18 cellular contexts compared by ENCODE assay signal in the genomic region with DNA sequence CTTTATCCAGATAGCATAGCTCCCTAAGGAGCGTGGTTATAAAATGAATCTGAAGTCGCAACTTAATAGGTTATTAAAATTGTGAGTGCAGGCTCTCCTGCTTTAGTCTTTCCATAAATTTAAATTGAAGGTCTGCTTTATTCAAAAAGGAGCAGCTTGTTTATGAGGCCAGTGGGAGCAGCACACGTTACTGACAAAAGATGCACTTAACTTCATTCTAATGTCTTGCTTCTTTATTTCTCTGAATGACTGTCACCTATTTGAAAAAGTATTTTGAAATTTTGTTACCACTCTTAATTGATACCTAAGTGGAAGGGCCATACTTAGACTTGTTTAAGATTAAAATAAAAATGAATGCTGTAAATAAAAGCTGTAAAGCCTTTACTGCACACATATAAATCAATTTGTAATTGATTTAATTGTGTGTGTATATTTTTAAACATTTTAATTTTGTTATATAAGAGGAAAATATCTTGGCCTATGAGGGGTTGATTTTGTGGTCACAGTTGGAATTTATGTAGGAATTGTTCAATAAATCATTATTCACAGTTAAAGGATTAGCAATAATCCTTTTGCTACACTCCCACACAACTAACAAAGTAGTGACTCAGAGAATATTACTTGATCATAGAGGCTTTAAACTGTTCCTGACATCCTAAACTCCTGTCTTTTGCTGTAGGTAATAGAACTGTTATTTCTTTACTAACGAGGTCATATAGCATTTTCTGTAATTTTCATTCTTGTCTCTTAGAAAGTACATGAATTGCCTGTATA.
DNase-seq lines count a peak whose midpoint lies in the region; ATAC-seq and TF ChIP-seq lines count a peak whose summit lies in the region.
"Had no signal": no experiment of that assay in that cellular context is flagged by ENCODE, and none has a peak within 500 bp of the region (broad histone marks: within the 10 kb centered on the region; RNA-seq: fewer than 3 reads in every experiment).

No MANE protein-coding gene starts in this region.

- H3K4me3 Mint-ChIP-seq in GM23338: no peak overlapping the region
- H3K4me3 Mint-ChIP-seq in CD8-positive, alpha-beta memory T cell: no peak overlapping the region
- H3K4me3 Mint-ChIP-seq: activated naive CD8-positive, alpha-beta T cell treated with anti-CD3 and anti-CD28 coated beads, Interleukin-2, amount 10 ng/mL, durations not matched to agents 7 days and 5 days; CD4-positive, alpha-beta T cell; naive B cell; stimulated activated naive CD8-positive, alpha-beta T cell treated with anti-CD3 and anti-CD28 coated beads, Interleukin-15, amount 100 ng/mL, for 72 hours had no signal

- H3K4me1 Mint-ChIP-seq in GM23338: peaks cover 17% of the 10 kb centered on the region
- H3K4me1 Mint-ChIP-seq in CD8-positive, alpha-beta memory T cell: peaks cover 15 to 26% (median 21%) of the 10 kb centered on the region in 3 donors

- H3K9me3 Mint-ChIP-seq in GM23338: no peaks in the 10 kb centered on the region
- H3K9me3 Mint-ChIP-seq in CD8-positive, alpha-beta memory T cell: no peaks in the 10 kb centered on the region
- H3K9me3 Mint-ChIP-seq: activated naive CD8-positive, alpha-beta T cell treated with anti-CD3 and anti-CD28 coated beads, Interleukin-2, amount 10 ng/mL, durations not matched to agents 7 days and 5 days; CD4-positive, alpha-beta T cell; stimulated activated naive CD8-positive, alpha-beta T cell treated with anti-CD3 and anti-CD28 coated beads, Interleukin-15, amount 100 ng/mL, for 72 hours had no signal

- no peak overlapping the region for H3K4me3 ChIP-seq in GM23338
- no peak overlapping the region for H3K4me3 ChIP-seq in choroid plexus epithelial cell (ENCODE audit: low read depth, low read length)
- no peak overlapping the region for H3K4me3 ChIP-seq in skeletal muscle cell (ENCODE audit: low read depth, low read length)
- H3K4me3 ChIP-seq in CD8-positive, alpha-beta memory T cell (ENCODE audit: low read length): no peak overlapping the region
- H3K4me3 ChIP-seq: heart right ventricle had no signal

- H3F3A ChIP-seq in GM23338 (replicated peaks; ENCODE audit: low read depth): no peaks in the 10 kb centered on the region

- H3K36me3 Mint-ChIP-seq in GM23338 (ENCODE audit: low read depth): no peaks in the 10 kb centered on the region
- H3K36me3 Mint-ChIP-seq in CD8-positive, alpha-beta memory T cell: peaks cover 5 to 7% (median 6%) of the 10 kb centered on the region in 3 donors

- H3K4me2 ChIP-seq in GM23338: no peak overlapping the region

- in situ Hi-C loops in KBM-7 (cut with MboI; ENCODE audit: low pct_unique_long_range_greater_than_20kb, low sequenced_read_pairs): no loop called here

- DNase-seq in GM23338 (ENCODE audit: low spot score) (no peak), NCI-H82 (lab: John Stamatoyannopoulos, UW) (peak; percentile 48), choroid plexus epithelial cell (ENCODE audit: low read depth) (peak; percentile 28), skeletal muscle cell (ENCODE audit: low read depth) (peak; percentile 9), KBM-7 (no peak)
- DNase-seq in CD8-positive, alpha-beta memory T cell: no peak
- no peak for DNase-seq in stimulated activated naive CD4-positive, alpha-beta T cell treated with Interleukin-2 at 50 U/mL for 16 hours (lab: John Stamatoyannopoulos, UW)
- DNase-seq: activated CD4-positive, alpha-beta T cell treated with anti-CD3 and anti-CD28 coated beads for 1 hour; activated naive CD8-positive, alpha-beta T cell treated with anti-CD3 and anti-CD28 coated beads, Interleukin-2, amount 10 ng/mL, durations not matched to agents 7 days and 5 days; CD4-positive, alpha-beta T cell; cerebellar nuclear complex; heart right ventricle; left colon; naive B cell; NCI-H2081 treated with DMSO at 0.1 percent for 48 hours; stimulated activated naive CD8-positive, alpha-beta T cell treated with anti-CD3 and anti-CD28 coated beads, Interleukin-15, amount 100 ng/mL, for 72 hours had no signal

- no peaks in the 10 kb centered on the region for H3K4me1 ChIP-seq in GM23338 (ENCODE audit: insufficient read depth)
- peaks cover 5% of the 10 kb centered on the region for H3K4me1 ChIP-seq in CD8-positive, alpha-beta memory T cell (ENCODE audit: insufficient read depth, low read length)

- H3K27me3 ChIP-seq in GM23338 (ENCODE audit: insufficient read depth): no peaks in the 10 kb centered on the region
- H3K27me3 ChIP-seq in CD8-positive, alpha-beta memory T cell (ENCODE audit: insufficient read depth, low read length, poor library complexity, severe bottlenecking): no peaks in the 10 kb centered on the region
- H3K27me3 ChIP-seq: heart right ventricle had no signal

- TF ChIP-seq CTCF in GM23338 (conservative IDR thresholded peaks at IDR 0.05; ENCODE audit: low read depth in 2 of 2): no peak
- TF ChIP-seq CTCF in choroid plexus epithelial cell (conservative IDR thresholded peaks at IDR 0.05; ENCODE audit: low read depth, low read length): no peak

- no peak overlapping the region for H2AFZ ChIP-seq in GM23338

- no peak overlapping the region for H3K27ac ChIP-seq in GM23338 (ENCODE audit: low read depth)
- no peak overlapping the region for H3K27ac ChIP-seq in CD8-positive, alpha-beta memory T cell (ENCODE audit: low read depth, low read length)
- H3K27ac ChIP-seq: heart right ventricle had no signal

- no peaks in the 10 kb centered on the region for H3K36me3 ChIP-seq in GM23338 (ENCODE audit: insufficient read depth)
- no peaks in the 10 kb centered on the region for H3K36me3 ChIP-seq in CD8-positive, alpha-beta memory T cell (ENCODE audit: insufficient read depth, low read length)
- H3K36me3 ChIP-seq: heart right ventricle had no signal

- no peaks in the 10 kb centered on the region for H3K27me3 Mint-ChIP-seq in GM23338 (ENCODE audit: insufficient read depth, low read depth, poor library complexity)
- H3K27me3 Mint-ChIP-seq in CD8-positive, alpha-beta memory T cell: no peaks in the 10 kb centered on the region
- H3K27me3 Mint-ChIP-seq: activated naive CD8-positive, alpha-beta T cell treated with anti-CD3 and anti-CD28 coated beads, Interleukin-2, amount 10 ng/mL, durations not matched to agents 7 days and 5 days; CD4-positive, alpha-beta T cell; naive B cell; stimulated activated naive CD8-positive, alpha-beta T cell treated with anti-CD3 and anti-CD28 coated beads, Interleukin-15, amount 100 ng/mL, for 72 hours had no signal

- peak overlapping the region; percentile 37; the same call in 1 of the 2 replicates for H3K27ac Mint-ChIP-seq in GM23338
- H3K27ac Mint-ChIP-seq in CD8-positive, alpha-beta memory T cell: no peak overlapping the region
- H3K27ac Mint-ChIP-seq: activated naive CD8-positive, alpha-beta T cell treated with anti-CD3 and anti-CD28 coated beads, Interleukin-2, amount 10 ng/mL, durations not matched to agents 7 days and 5 days; CD4-positive, alpha-beta T cell; stimulated activated naive CD8-positive, alpha-beta T cell treated with anti-CD3 and anti-CD28 coated beads, Interleukin-15, amount 100 ng/mL, for 72 hours had no signal

- CTCF ChIA-PET in CD8-positive, alpha-beta memory T cell (lab: Charles Lee): no interaction called here

- no peaks in the 10 kb centered on the region for H3K9me3 ChIP-seq in CD8-positive, alpha-beta memory T cell (ENCODE audit: low read length)
- H3K9me3 ChIP-seq: heart right ventricle had no signal

- H3K9me2 ChIP-seq in GM23338 (ENCODE audit: insufficient read depth): no peaks in the 10 kb centered on the region

- POLR2A ChIA-PET in CD8-positive, alpha-beta memory T cell (lab: Charles Lee): no interaction called here

- no peaks in the 10 kb centered on the region for H4K20me1 ChIP-seq in GM23338 (replicated peaks; ENCODE audit: insufficient read depth)

- H3K79me2 ChIP-seq in GM23338 (replicated peaks; ENCODE audit: insufficient read depth): peaks cover 13% of the 10 kb centered on the region

- no peak for ATAC-seq in GM23338
- ATAC-seq in HG02870 (IDR thresholded peaks at IDR 0.05; ENCODE audit: unreplicated experiment): no peak
- ATAC-seq: heart right ventricle; left colon; right cardiac atrium; stimulated activated naive CD8-positive, alpha-beta T cell treated with anti-CD3 and anti-CD28 coated beads, Interleukin-15, amount 100 ng/mL, for 72 hours had no signal

TF ChIP-seq in GM23338, 12 proteins besides CTCF, POLR2A, EP300 and RAD21 (continues in another document):
- TF ChIP-seq EZH2 (IDR thresholded peaks at IDR 0.05; ENCODE audit: low read depth, unreplicated experiment) (no peak), ZNF114 (CRISPR knock-in tag; IDR thresholded peaks at IDR 0.05) (no peak), POLR2AphosphoS5 (IDR thresholded peaks at IDR 0.05; ENCODE audit: low read depth) (no peak), STAT1 (IDR thresholded peaks at IDR 0.05; ENCODE audit: unreplicated experiment) (no peak)
- TF ChIP-seq, protein P1, sequence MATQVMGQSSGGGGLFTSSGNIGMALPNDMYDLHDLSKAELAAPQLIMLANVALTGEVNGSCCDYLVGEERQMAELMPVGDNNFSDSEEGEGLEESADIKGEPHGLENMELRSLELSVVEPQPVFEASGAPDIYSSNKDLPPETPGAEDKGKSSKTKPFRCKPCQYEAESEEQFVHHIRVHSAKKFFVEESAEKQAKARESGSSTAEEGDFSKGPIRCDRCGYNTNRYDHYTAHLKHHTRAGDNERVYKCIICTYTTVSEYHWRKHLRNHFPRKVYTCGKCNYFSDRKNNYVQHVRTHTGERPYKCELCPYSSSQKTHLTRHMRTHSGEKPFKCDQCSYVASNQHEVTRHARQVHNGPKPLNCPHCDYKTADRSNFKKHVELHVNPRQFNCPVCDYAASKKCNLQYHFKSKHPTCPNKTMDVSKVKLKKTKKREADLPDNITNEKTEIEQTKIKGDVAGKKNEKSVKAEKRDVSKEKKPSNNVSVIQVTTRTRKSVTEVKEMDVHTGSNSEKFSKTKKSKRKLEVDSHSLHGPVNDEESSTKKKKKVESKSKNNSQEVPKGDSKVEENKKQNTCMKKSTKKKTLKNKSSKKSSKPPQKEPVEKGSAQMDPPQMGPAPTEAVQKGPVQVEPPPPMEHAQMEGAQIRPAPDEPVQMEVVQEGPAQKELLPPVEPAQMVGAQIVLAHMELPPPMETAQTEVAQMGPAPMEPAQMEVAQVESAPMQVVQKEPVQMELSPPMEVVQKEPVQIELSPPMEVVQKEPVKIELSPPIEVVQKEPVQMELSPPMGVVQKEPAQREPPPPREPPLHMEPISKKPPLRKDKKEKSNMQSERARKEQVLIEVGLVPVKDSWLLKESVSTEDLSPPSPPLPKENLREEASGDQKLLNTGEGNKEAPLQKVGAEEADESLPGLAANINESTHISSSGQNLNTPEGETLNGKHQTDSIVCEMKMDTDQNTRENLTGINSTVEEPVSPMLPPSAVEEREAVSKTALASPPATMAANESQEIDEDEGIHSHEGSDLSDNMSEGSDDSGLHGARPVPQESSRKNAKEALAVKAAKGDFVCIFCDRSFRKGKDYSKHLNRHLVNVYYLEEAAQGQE (IDR thresholded peaks at IDR 0.05; ENCODE audit: unreplicated experiment): no peak

Comparison
In these comparisons a context has a peak if more than half of its experiments do, and no peak if none do; other contexts are left out.
1. DNase-seq: peak in NCI-H82 (single experiment), choroid plexus epithelial cell (single experiment) and skeletal muscle cell (single experiment); none in GM23338 (single experiment), KBM-7 (single experiment), CD8-positive, alpha-beta memory T cell (0 of 5) and stimulated activated naive CD4-positive, alpha-beta T cell treated with Interleukin-2 at 50 U/mL for 16 hours (single experiment).